ENCODE assay signal across 8 cellular contexts in the genomic region with DNA sequence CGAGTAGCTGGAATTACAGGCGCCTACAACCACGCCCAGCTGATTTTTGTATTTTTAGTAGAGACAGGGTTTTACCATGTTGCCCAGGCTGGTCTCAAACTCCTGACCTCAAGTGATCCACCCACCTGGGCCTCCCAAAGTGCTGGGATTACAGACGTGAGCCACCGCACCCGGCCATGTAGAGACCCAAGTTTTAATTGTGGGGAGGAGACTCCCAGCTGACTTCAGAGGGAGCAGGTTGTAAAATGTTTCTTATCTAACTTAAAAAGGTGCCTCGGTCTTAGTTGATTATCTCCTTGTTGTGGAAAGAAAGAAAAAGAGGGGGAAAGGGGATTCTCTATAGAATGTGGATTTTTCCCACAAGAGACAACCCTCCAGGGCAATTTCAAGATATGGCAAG. TPM values are rescaled to one million over a fixed set of nuclear protein-coding genes. Genes with fewer than 3 reads are reported as not detected.
DNase-seq lines count a peak whose midpoint lies in the region; ATAC-seq and TF ChIP-seq lines count a peak whose summit lies in the region.
"Not testable (repeated sequence)": the region's sequence is repeated elsewhere in the genome, so short reads cannot be mapped to it uniquely, and the experiment has no call there.

No MANE protein-coding gene starts in this region.

- ATAC-seq in activated CD4-positive, alpha-beta T cell treated with anti-CD3 and anti-CD28 coated beads for 36 hours; aorta (ENCODE audit: low FRiP score): not testable (repeated sequence)

- not testable (repeated sequence) for H3K9me3 Mint-ChIP-seq in activated CD4-positive, alpha-beta T cell treated with anti-CD3 and anti-CD28 coated beads for 36 hours (ENCODE audit: low read depth); activated naive CD4-positive, alpha-beta T cell treated with anti-CD3 and anti-CD28 coated beads, Interleukin-2, amount 50 U/mL, for 24 hours; chondrocyte (ENCODE audit: low read depth); immature natural killer cell
- peaks cover 20% of the 10 kb centered on the region for H3K9me3 Mint-ChIP-seq in neural progenitor cell

- not testable (repeated sequence) for H3K36me3 ChIP-seq in neural progenitor cell; suprapubic skin; aorta (ENCODE audit: control insufficient read depth in 1 of 2, insufficient read depth in 2 of 2, low read length in 1 of 2)

- not testable (repeated sequence) for H3K9ac ChIP-seq in neural progenitor cell

- peaks cover 24% of the 10 kb centered on the region for H3K4me1 Mint-ChIP-seq in activated CD4-positive, alpha-beta T cell treated with anti-CD3 and anti-CD28 coated beads for 36 hours
- H3K4me1 Mint-ChIP-seq in activated naive CD4-positive, alpha-beta T cell treated with anti-CD3 and anti-CD28 coated beads, Interleukin-2, amount 50 U/mL, for 24 hours, result peaks cover 46% of the 10 kb centered on the region
- H3K4me1 Mint-ChIP-seq in chondrocyte (ENCODE audit: low read depth), result peaks cover 42% of the 10 kb centered on the region
- peaks cover 19 to 35% of the 10 kb centered on the region in 2 donors for H3K4me1 Mint-ChIP-seq in immature natural killer cell
- peaks cover 18% of the 10 kb centered on the region for H3K4me1 Mint-ChIP-seq in neural progenitor cell

- H3K27me3 ChIP-seq in neural progenitor cell; suprapubic skin; aorta (ENCODE audit: control insufficient read depth in 1 of 2, insufficient read depth in 2 of 2, low read length in 1 of 2): not testable (repeated sequence)

- H3F3A ChIP-seq in neural progenitor cell (ENCODE audit: low read depth), result not testable (repeated sequence)

- WGBS in suprapubic skin, result 45% methylated on average over 7 of the region's 7 CpGs
- WGBS in aorta, 2 donors, result 62 to 72% methylated on average over 7 of the region's 7 CpGs

- CTCF ChIA-PET in activated CD4-positive, alpha-beta T cell treated with anti-CD3 and anti-CD28 coated beads for 36 hours (lab: Charles Lee), result interaction anchor here (0.7 to 0.8 kb wide), 2 partner anchors 13 to 940 kb away, joined by 3 read pairs; no protein-coding TSS in a partner anchor

- H3K4me3 ChIP-seq in HFF-Myc (replicated peaks; ENCODE audit: low read depth, low read length), result peak overlapping the region; percentile 81
- not testable (repeated sequence) for H3K4me3 ChIP-seq in neural progenitor cell; aorta (ENCODE audit: low read length in 2 of 2)
- peak overlapping the region; percentile 89 for H3K4me3 ChIP-seq in suprapubic skin

- not testable (repeated sequence) for H3K27ac Mint-ChIP-seq in activated CD4-positive, alpha-beta T cell treated with anti-CD3 and anti-CD28 coated beads for 36 hours; activated naive CD4-positive, alpha-beta T cell treated with anti-CD3 and anti-CD28 coated beads, Interleukin-2, amount 50 U/mL, for 24 hours; immature natural killer cell; neural progenitor cell
- H3K27ac Mint-ChIP-seq in chondrocyte (ENCODE audit: unreplicated experiment), result peak overlapping the region; percentile 3

- H3K4me1 ChIP-seq in neural progenitor cell; aorta (ENCODE audit: control insufficient read depth in 1 of 2, insufficient read depth in 2 of 2, low read length in 2 of 2): not testable (repeated sequence)
- H3K4me1 ChIP-seq in suprapubic skin, result peaks cover 51% of the 10 kb centered on the region

- H4K20me1 ChIP-seq in neural progenitor cell (ENCODE audit: low read depth), result not testable (repeated sequence)

- not testable (repeated sequence) for DNase-seq in HFF-Myc (ENCODE audit: extremely low read depth, low read depth); activated CD4-positive, alpha-beta T cell treated with anti-CD3 and anti-CD28 coated beads for 36 hours; chondrocyte (ENCODE audit: low spot score); immature natural killer cell; neural progenitor cell (ENCODE audit: low spot score); suprapubic skin (ENCODE audit: low spot score in 2 of 2); aorta

- not testable (repeated sequence) for TF ChIP-seq EP300 in suprapubic skin (IDR thresholded peaks at IDR 0.05)

- intact Hi-C loops in activated CD4-positive, alpha-beta T cell treated with anti-CD3 and anti-CD28 coated beads for 36 hours (cut with DNase I, micrococcal nuclease); aorta (cut with DNase I): not testable (repeated sequence)

- not testable (repeated sequence) for H3K9me3 ChIP-seq in neural progenitor cell (ENCODE audit: low read depth); suprapubic skin; aorta (ENCODE audit: control insufficient read depth, low read length)

- H2AFZ ChIP-seq in neural progenitor cell (replicated peaks), result not testable (repeated sequence)

- H3K27ac ChIP-seq in neural progenitor cell, result not testable (repeated sequence)
- H3K27ac ChIP-seq in suprapubic skin, result peak overlapping the region; percentile 96
- peak overlapping the region; percentile 32 to 90 for H3K27ac ChIP-seq in aorta (ENCODE audit: low read depth in 1 of 2, low read length in 2 of 2)

- H3K79me2 ChIP-seq in neural progenitor cell (ENCODE audit: low read depth), result peaks cover 53% of the 10 kb centered on the region

- not testable (repeated sequence) for TF ChIP-seq POLR2A in suprapubic skin (IDR thresholded peaks at IDR 0.05)

- H3K36me3 Mint-ChIP-seq in activated CD4-positive, alpha-beta T cell treated with anti-CD3 and anti-CD28 coated beads for 36 hours (ENCODE audit: low read depth), result peaks cover 22% of the 10 kb centered on the region
- H3K36me3 Mint-ChIP-seq in activated naive CD4-positive, alpha-beta T cell treated with anti-CD3 and anti-CD28 coated beads, Interleukin-2, amount 50 U/mL, for 24 hours; chondrocyte (ENCODE audit: low read depth); immature natural killer cell: not testable (repeated sequence)
- H3K36me3 Mint-ChIP-seq in neural progenitor cell, result peaks cover 49% of the 10 kb centered on the region

- peak overlapping the region; percentile 79 for H3K4me3 Mint-ChIP-seq in activated CD4-positive, alpha-beta T cell treated with anti-CD3 and anti-CD28 coated beads for 36 hours
- peak overlapping the region; percentile 98 for H3K4me3 Mint-ChIP-seq in activated naive CD4-positive, alpha-beta T cell treated with anti-CD3 and anti-CD28 coated beads, Interleukin-2, amount 50 U/mL, for 24 hours
- H3K4me3 Mint-ChIP-seq in chondrocyte (ENCODE audit: unreplicated experiment), result not testable (repeated sequence)
- peak overlapping the region in 3 of 5 donors; percentile 12 to 49 (median 41) for H3K4me3 Mint-ChIP-seq in immature natural killer cell
- H3K4me3 Mint-ChIP-seq in neural progenitor cell, result peak overlapping the region; percentile 42

- not testable (repeated sequence) for TF ChIP-seq CTCF in HFF-Myc (IDR thresholded peaks at IDR 0.05; ENCODE audit: low read depth, low read length, missing control alignments); chondrocyte (IDR thresholded peaks at IDR 0.05); neural progenitor cell (IDR thresholded peaks at IDR 0.05); suprapubic skin (IDR thresholded peaks at IDR 0.05)

- H3K4me2 ChIP-seq in neural progenitor cell, result peak overlapping the region; percentile 95

- POLR2A ChIA-PET in activated CD4-positive, alpha-beta T cell treated with anti-CD3 and anti-CD28 coated beads for 36 hours (lab: Charles Lee), result interaction anchor here (0.6 kb wide), 1 partner anchor 735 kb away, joined by 3 read pairs; no protein-coding TSS in a partner anchor

- H3K27me3 Mint-ChIP-seq in activated CD4-positive, alpha-beta T cell treated with anti-CD3 and anti-CD28 coated beads for 36 hours; activated naive CD4-positive, alpha-beta T cell treated with anti-CD3 and anti-CD28 coated beads, Interleukin-2, amount 50 U/mL, for 24 hours; chondrocyte (ENCODE audit: low read depth); immature natural killer cell (ENCODE audit: low read depth in 3 of 3); neural progenitor cell (ENCODE audit: insufficient read depth, low read depth): not testable (repeated sequence)

RNA-seq across cellular contexts. Expression of a gene that starts 2.0 kb away (rescaled TPM):
- total RNA-seq in activated CD4-positive, alpha-beta T cell treated with anti-CD3 and anti-CD28 coated beads for 36 hours, result 10 to 100 TPM; 19.3 to 19.4 TPM
- total RNA-seq in chondrocyte, result 11.0 to 16.6 TPM (median 13.1 TPM) in 3 replicates
- 10 to 100 TPM in 2 of 3 donors, 1 to 10 TPM in 1; 9.8 to 11.1 (median 10.4) TPM for polyA plus RNA-seq in immature natural killer cell
- total RNA-seq in neural progenitor cell (ENCODE audit: low replicate concordance), result 18.3 and 25.1 TPM in 2 replicates
- total RNA-seq in suprapubic skin, result 10 to 100 TPM; 13.4 to 27.4 (median 21.0) TPM
- total RNA-seq in aorta, result 10 to 100 TPM; 23.4 to 26.1 TPM
- polyA plus RNA-seq in aorta, result 10 to 100 TPM; 15.7 to 30.2 TPM
